1 cellular context compared by ENCODE assay signal in genomic region chr11:88338223-88338661, GRCh38.
A peak's percentile ranks its signal among the peaks of the same experiment; 100 is the strongest.
TF ChIP-seq lines count a peak whose summit lies in the region.

No MANE protein-coding gene starts in this region.

TF ChIP-seq in HepG2, 621 proteins besides CTCF, POLR2A, EP300 and RAD21 (continued from another document):
- TF ChIP-seq, protein P1, sequence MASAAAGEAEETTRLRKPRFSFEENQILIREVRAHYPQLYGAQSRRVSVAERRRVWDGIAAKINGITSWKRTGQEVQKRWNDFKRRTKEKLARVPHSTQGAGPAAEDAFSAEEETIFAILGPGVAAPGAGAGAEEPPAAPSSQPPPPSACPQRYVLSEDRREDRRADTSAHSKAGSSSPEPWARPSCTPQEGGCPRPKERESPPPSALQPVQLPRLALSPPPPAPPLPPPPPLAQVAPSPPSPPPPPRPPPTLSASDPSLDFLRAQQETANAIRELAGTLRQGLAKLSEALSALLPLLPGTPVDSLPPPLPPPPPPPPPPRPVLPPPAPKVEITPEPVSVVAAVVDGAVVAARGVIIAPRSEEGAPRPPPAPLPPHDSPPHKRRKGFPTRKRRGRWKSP (CRISPR knock-in tag; IDR thresholded peaks at IDR 0.05): peak; percentile 24; the same call in 1 of the 2 replicates
- TF ChIP-seq, protein P2, sequence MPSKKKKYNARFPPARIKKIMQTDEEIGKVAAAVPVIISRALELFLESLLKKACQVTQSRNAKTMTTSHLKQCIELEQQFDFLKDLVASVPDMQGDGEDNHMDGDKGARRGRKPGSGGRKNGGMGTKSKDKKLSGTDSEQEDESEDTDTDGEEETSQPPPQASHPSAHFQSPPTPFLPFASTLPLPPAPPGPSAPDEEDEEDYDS (CRISPR knock-in tag; IDR thresholded peaks at IDR 0.05): peak; percentile 61
- TF ChIP-seq MXI1 (IDR thresholded peaks at IDR 0.05; ENCODE audit: borderline replicate concordance, low read depth, low read length): peak; percentile 59; the same call in 1 of the 3 replicates
- TF ChIP-seq ARID5B (CRISPR knock-in tag; IDR thresholded peaks at IDR 0.05): peak; percentile 24; the same call in 1 of the 2 replicates
- TF ChIP-seq ZNF281 (CRISPR knock-in tag; IDR thresholded peaks at IDR 0.05; ENCODE audit: borderline replicate concordance): peak; percentile 39; the same call in 1 of the 2 replicates
- 0 out of 2 replicates have a peak, but pooled peaks have one; percentile 35 for TF ChIP-seq ZNF878 (CRISPR knock-in tag; IDR thresholded peaks at IDR 0.05)
- peak; percentile 42; the same call in 1 of the 2 replicates for TF ChIP-seq ZFX (CRISPR knock-in tag; IDR thresholded peaks at IDR 0.05; ENCODE audit: low read depth)
- 0 out of 2 replicates have a peak, but pooled peaks have one; percentile 9 for TF ChIP-seq FOXA3 (CRISPR knock-in tag; IDR thresholded peaks at IDR 0.05)
- TF ChIP-seq CEBPG (CRISPR knock-in tag; IDR thresholded peaks at IDR 0.05): peak; percentile 91
- TF ChIP-seq RARA (CRISPR knock-in tag; IDR thresholded peaks at IDR 0.05): no peak
- TF ChIP-seq DMAP1 (CRISPR knock-in tag; IDR thresholded peaks at IDR 0.05): peak; percentile 20; the same call in 1 of the 2 replicates
- TF ChIP-seq KLF15 (CRISPR knock-in tag; IDR thresholded peaks at IDR 0.05; ENCODE audit: borderline replicate concordance): no peak
- no peak for TF ChIP-seq GATAD1 (CRISPR knock-in tag; IDR thresholded peaks at IDR 0.05)
- no peak for TF ChIP-seq REXO4 (CRISPR knock-in tag; IDR thresholded peaks at IDR 0.05; ENCODE audit: borderline replicate concordance)
- TF ChIP-seq CEBPB (IDR thresholded peaks at IDR 0.05; ENCODE audit: borderline replicate concordance, low read depth, low read length): peak; percentile 86
- TF ChIP-seq ZNF136 (CRISPR knock-in tag; IDR thresholded peaks at IDR 0.05; ENCODE audit: low read depth): no peak
- peak; percentile 19; the same call in 1 of the 2 replicates for TF ChIP-seq ETV5 (CRISPR knock-in tag; IDR thresholded peaks at IDR 0.05; ENCODE audit: borderline replicate concordance)
- TF ChIP-seq NFYB (CRISPR knock-in tag; IDR thresholded peaks at IDR 0.05): peak; percentile 58; the same call in 1 of the 2 replicates
- 0 out of 2 replicates have a peak, but pooled peaks have one; percentile 31 for TF ChIP-seq MYC (CRISPR knock-in tag; IDR thresholded peaks at IDR 0.05; ENCODE audit: borderline replicate concordance)
- 0 out of 2 replicates have a peak, but pooled peaks have one; percentile 15 for TF ChIP-seq HDAC1 (CRISPR knock-in tag; IDR thresholded peaks at IDR 0.05)
- TF ChIP-seq ZNF691 (CRISPR knock-in tag; IDR thresholded peaks at IDR 0.05; ENCODE audit: borderline replicate concordance, low read depth): no peak
- no peak for TF ChIP-seq LCORL (IDR thresholded peaks at IDR 0.05)
- TF ChIP-seq LCORL (CRISPR knock-in tag; IDR thresholded peaks at IDR 0.05): no peak
- TF ChIP-seq ARID3A (IDR thresholded peaks at IDR 0.05; ENCODE audit: low read depth, low read length): peak; percentile 34; the same call in 1 of the 2 replicates
- TF ChIP-seq RCOR2 (CRISPR knock-in tag; IDR thresholded peaks at IDR 0.05): no peak
- TF ChIP-seq ZNF572 (CRISPR knock-in tag; IDR thresholded peaks at IDR 0.05): no peak
- no peak for TF ChIP-seq ZNF430 (CRISPR knock-in tag; IDR thresholded peaks at IDR 0.05)
- TF ChIP-seq MAX (IDR thresholded peaks at IDR 0.05): peak; percentile 70
- TF ChIP-seq SALL1 (CRISPR knock-in tag; IDR thresholded peaks at IDR 0.05): peak; percentile 43; the same call in 1 of the 2 replicates
- 0 out of 2 replicates have a peak, but pooled peaks have one; percentile 47 for TF ChIP-seq POLR2AphosphoS5 (IDR thresholded peaks at IDR 0.05; ENCODE audit: low read depth, low read length)
- TF ChIP-seq TGIF2 (CRISPR knock-in tag; IDR thresholded peaks at IDR 0.05): peak; percentile 68; the same call in 1 of the 2 replicates
- TF ChIP-seq HNRNPK (IDR thresholded peaks at IDR 0.05; ENCODE audit: low read depth, low read length, poor library complexity, severe bottlenecking): no peak
- no peak for TF ChIP-seq SOX13 (IDR thresholded peaks at IDR 0.05)
- 0 out of 4 replicates have a peak, but pooled peaks of 1 of the 2 experiments have one; percentile 11 for TF ChIP-seq SOX13 (CRISPR knock-in tag; conservative IDR thresholded peaks at IDR 0.05 in 1 of 2, IDR thresholded peaks at IDR 0.05 in 1 of 2)
- peak; percentile 69 for TF ChIP-seq SAP130 (CRISPR knock-in tag; IDR thresholded peaks at IDR 0.05; ENCODE audit: low read depth)
- peak; percentile 27; the same call in 1 of the 2 replicates for TF ChIP-seq TCF7 (IDR thresholded peaks at IDR 0.05; ENCODE audit: low read depth)
- TF ChIP-seq MXD1 (CRISPR knock-in tag; IDR thresholded peaks at IDR 0.05): no peak
